8 cellular contexts compared by ENCODE assay signal in genomic region chr15:45402162-45402954, GRCh38. TPM values are rescaled to one million over a fixed set of nuclear protein-coding genes. Genes with fewer than 3 reads are reported as not detected.
DNase-seq lines count a peak whose midpoint lies in the region; ATAC-seq and TF ChIP-seq lines count a peak whose summit lies in the region.

No MANE protein-coding gene starts in this region.

- no peaks in the 10 kb centered on the region for H3K27me3 ChIP-seq in spleen (replicated peaks in 1 of 7)

- TF ChIP-seq CTCF in AG09319 (IDR thresholded peaks at IDR 0.05; ENCODE audit: low read depth, low read length) (no peak), spleen (IDR thresholded peaks at IDR 0.05 in 8 of 11, conservative IDR thresholded peaks at IDR 0.05 in 3 of 11) (peak in 3 of 11 experiments; percentile 7 to 22 (median 10))

- H3K36me3 ChIP-seq in spleen, result peaks cover 0 to 25% (median 18%) of the 10 kb centered on the region in 6 donors

- H3K9me3 ChIP-seq in spleen, result no peaks in the 10 kb centered on the region

- peaks cover 10 to 67% (median 41%) of the 10 kb centered on the region in 6 donors for H3K4me1 ChIP-seq in spleen

- WGBS in spleen, 5 donors, result 0 to 1% (median 0%) methylated on average over 36 to 84 of the region's 84 CpGs

- peak overlapping the region; percentile 93 to 99 (median 97) for H3K27ac ChIP-seq in spleen

- peak; percentile 98 for DNase-seq in AG09319 (ENCODE audit: extremely low read depth, low read depth)
- peak; percentile 96 for DNase-seq in NCI-H345 (lab: John Stamatoyannopoulos, UW)
- DNase-seq in activated CD4-positive, CD25-positive, alpha-beta regulatory T cell (lab: John Stamatoyannopoulos, UW), result peak; percentile 82 to 89 (median 86)
- peak; percentile 97 for DNase-seq in central memory CD4-positive, alpha-beta T cell
- DNase-seq in iris pigment epithelial cell (ENCODE audit: low read depth), result peak; percentile 99
- DNase-seq in spleen, result peak; percentile 98

- intact Hi-C loops in spleen (cut with DNase I; ENCODE audit: low total_unique reads), result no loop called here

- ATAC-seq in GM19025 (IDR thresholded peaks at IDR 0.05; ENCODE audit: low read depth, unreplicated experiment) (peak; percentile 76), HG03280 (IDR thresholded peaks at IDR 0.05; ENCODE audit: unreplicated experiment) (peak; percentile 84)

- H3K4me3 ChIP-seq in spleen, result peak overlapping the region; percentile 73 to 98 (median 89)

- peak in 2 of 3 donors; percentile 26 to 46 for TF ChIP-seq POLR2A in spleen (IDR thresholded peaks at IDR 0.05)

RNA-seq across cellular contexts. Expression of gene GATM, which starts 24.0 kb away (rescaled TPM):
- 10 to 100 TPM; 33.4 to 69.4 (median 41.0) TPM for total RNA-seq in spleen
- 10 to 100 TPM; 19.3 to 37.2 (median 33.0) TPM for polyA plus RNA-seq in spleen

Comparison
In these comparisons a context has a peak if more than half of its experiments do, and no peak if none do; other contexts are left out.
1. Peak in every context shown above with its lines: DNase-seq, ATAC-seq, H3K4me3 ChIP-seq and H3K27ac ChIP-seq.